22 cellular contexts compared by ENCODE assay signal in the genomic region with DNA sequence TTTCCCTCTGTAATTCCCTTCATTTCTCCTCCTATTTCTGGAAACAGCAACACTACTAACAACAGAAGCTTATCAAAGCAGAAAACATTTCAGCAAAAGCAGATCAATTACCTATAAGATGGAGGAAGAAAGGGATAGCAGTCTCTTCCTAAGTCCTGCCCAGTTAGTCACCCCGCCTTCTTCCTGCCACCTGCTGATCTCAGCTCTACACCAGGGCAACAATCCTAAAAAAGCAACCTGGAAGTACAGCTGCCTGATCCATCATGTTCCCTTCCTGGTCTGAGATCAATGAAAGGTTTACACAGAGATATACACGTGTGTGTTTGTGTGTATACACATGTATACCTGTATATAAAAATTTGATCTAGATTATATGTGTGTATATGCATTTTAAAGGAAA. TPM values are rescaled to one million over a fixed set of nuclear protein-coding genes. Genes with fewer than 3 reads are reported as not detected.
DNase-seq lines count a peak whose midpoint lies in the region; FAIRE-seq and TF ChIP-seq lines count a peak whose summit lies in the region.
"Had no signal": no experiment of that assay in that cellular context is flagged by ENCODE, and none has a peak within 500 bp of the region (broad histone marks: within the 10 kb centered on the region; RNA-seq: fewer than 3 reads in every experiment).

No MANE protein-coding gene starts in this region.

- CTCF ChIA-PET in PC-9 (lab: Charles Lee): no interaction called here

- peaks cover 61% of the 10 kb centered on the region for H3K79me2 ChIP-seq in PC-9 (ENCODE audit: low read depth)

- peaks cover under 1% of the 10 kb centered on the region for H3K4me1 ChIP-seq in vagina
- no peaks in the 10 kb centered on the region for H3K4me1 ChIP-seq in spleen
- H3K4me1 ChIP-seq in PC-9 (replicated peaks; ENCODE audit: insufficient read depth): peaks cover 2% of the 10 kb centered on the region
- H3K4me1 ChIP-seq: adrenal gland, esophagus squamous epithelium, lower lobe of right lung, pancreas had no signal

- H3K36me3 ChIP-seq in vagina (no peaks in the 10 kb centered on the region), spleen (no peaks in the 10 kb centered on the region), PC-9 (ENCODE audit: low read depth) (peaks cover 15% of the 10 kb centered on the region)
- H3K36me3 ChIP-seq: adrenal gland, lower lobe of right lung, pancreas had no signal

- peaks cover 16% of the 10 kb centered on the region; the same call in 1 of the 2 replicates for H3F3A ChIP-seq in PC-9 (ENCODE audit: insufficient read depth, low read depth)

- WGBS in spleen, 5 donors: 76 to 81% (median 77%) methylated on average over 2 of the region's 2 CpGs

- no peaks in the 10 kb centered on the region for H3K27me3 ChIP-seq in vagina
- no peaks in the 10 kb centered on the region for H3K27me3 ChIP-seq in spleen (replicated peaks in 1 of 7)
- no peaks in the 10 kb centered on the region for H3K27me3 ChIP-seq in PC-9 (ENCODE audit: insufficient read depth, low read depth)
- H3K27me3 ChIP-seq: adrenal gland, esophagus squamous epithelium, pancreas had no signal

- DNase-seq in A172 (ENCODE audit: low spot score) (peak; percentile 2), DMS53 (lab: John Stamatoyannopoulos, UW) (peak; percentile 87), NCI-H748 treated with DMSO at 0.1 percent for 48 hours (lab: John Stamatoyannopoulos, UW) (peak; percentile 4), iPS-NIHi7 (ENCODE audit: extremely low spot score) (peak; percentile 54), vagina (ENCODE audit: extremely low spot score in 2 of 2) (no peak), frontal cortex (ENCODE audit: low spot score in 2 of 2) (no peak), spleen (no peak), PC-9 (no peak)
- DNase-seq: activated CD4-positive, alpha-beta T cell treated with anti-CD3 and anti-CD28 coated beads for 48 hours; activated CD8-positive, alpha-beta memory T cell treated with anti-CD3 and anti-CD28 coated beads, Interleukin-2, amount 50 U/mL, for 4 hours; activated effector memory CD4-positive, alpha-beta T cell treated with anti-CD3 and anti-CD28 coated beads, Interleukin-2, amount 50 U/mL, for 16 hours; adrenal gland; caudate nucleus; esophagus squamous epithelium; glutamatergic neuron; lower lobe of right lung; naive B cell; NCI-H526 treated with DMSO at 0.1 percent for 48 hours; pancreas; stimulated activated CD4-positive, alpha-beta T cell treated with anti-CD3 and anti-CD28 coated beads, Interleukin-4, amount 100 ng/mL, for 1 hour had no signal

- no TSS peak for BruUV-seq in PC-9 (replicated peaks; lab: Mats Ljungman, UMichigan)

- intact Hi-C loops in vagina (cut with DNase I): no loop called here
- intact Hi-C loops in spleen (cut with DNase I; ENCODE audit: low total_unique reads): no loop called here
- intact Hi-C loops in PC-9 (cut with micrococcal nuclease; ENCODE audit: unreplicated experiment): no loop called here

- H3K4me3 ChIP-seq in vagina (no peak overlapping the region), spleen (no peak overlapping the region), PC-9 (no peak overlapping the region)
- H3K4me3 ChIP-seq: adrenal gland, esophagus squamous epithelium, lower lobe of right lung, pancreas had no signal

- POLR2A ChIA-PET in PC-9 (lab: Charles Lee; ENCODE audit: unreplicated experiment): no interaction called here

- TF ChIP-seq POLR2A in vagina (IDR thresholded peaks at IDR 0.05): no peak
- no peak for TF ChIP-seq POLR2A in spleen (IDR thresholded peaks at IDR 0.05)

- TF ChIP-seq CTCF in vagina (IDR thresholded peaks at IDR 0.05) (no peak), spleen (IDR thresholded peaks at IDR 0.05 in 8 of 11, conservative IDR thresholded peaks at IDR 0.05 in 3 of 11) (no peak), PC-9 (conservative IDR thresholded peaks at IDR 0.05) (no peak)

- FAIRE-seq in frontal cortex (lab: Jason Lieb, UNC): no peak
- FAIRE-seq: pancreas, RCC 7860, urothelium cell line had no signal

- H3K9me3 ChIP-seq in vagina: no peaks in the 10 kb centered on the region
- no peaks in the 10 kb centered on the region for H3K9me3 ChIP-seq in spleen
- no peaks in the 10 kb centered on the region for H3K9me3 ChIP-seq in PC-9 (ENCODE audit: insufficient read depth, low read depth)
- H3K9me3 ChIP-seq: adrenal gland, esophagus squamous epithelium, lower lobe of right lung, pancreas had no signal

- no peak overlapping the region for H3K4me2 ChIP-seq in PC-9

- H3K9me2 ChIP-seq in PC-9 (ENCODE audit: insufficient read depth): no peaks in the 10 kb centered on the region

- no peak overlapping the region for H3K27ac ChIP-seq in vagina
- no peak overlapping the region for H3K27ac ChIP-seq in spleen
- H3K27ac ChIP-seq in PC-9: no peak overlapping the region
- H3K27ac ChIP-seq: adrenal gland, esophagus squamous epithelium, lower lobe of right lung, pancreas had no signal

- H4K20me1 ChIP-seq in PC-9 (ENCODE audit: insufficient read depth): no peaks in the 10 kb centered on the region

- H2AFZ ChIP-seq in PC-9: no peak overlapping the region

RNA-seq across cellular contexts. Expression of gene TSC22D1, which starts 59.4 kb away (rescaled TPM):
- 35.6 and 37.2 TPM in 2 replicates for total RNA-seq in A172 (2014; rRNA removed; shearing (Covaris generic))
- total RNA-seq in vagina: 117 TPM
- total RNA-seq in frontal cortex: 300 TPM
- total RNA-seq in spleen: 10 to 100 TPM; 35.9 to 66.3 (median 52.6) TPM
- 10 to 100 TPM; 14.3 to 31.8 (median 30.0) TPM for polyA plus RNA-seq in spleen
- 76.2 and 79.2 TPM in 2 replicates for total RNA-seq in PC-9 (2021)

Comparison
In these comparisons a context has a peak if more than half of its experiments do, and no peak if none do; other contexts are left out.
1. DNase-seq: peak in A172 (single experiment), DMS53 (single experiment), NCI-H748 treated with DMSO at 0.1 percent for 48 hours (single experiment) and iPS-NIHi7 (single experiment); none in vagina (0 of 2), frontal cortex (0 of 2), spleen (single experiment) and PC-9 (0 of 2).